In genomic region chr6:1404713-1405098, GRCh38 we compare ENCODE assay signal across 39 cellular contexts. TPM values are rescaled to one million over a fixed set of nuclear protein-coding genes. Genes with fewer than 3 reads are reported as not detected.
"Had no signal": no experiment of that assay in that cellular context is flagged by ENCODE, and none has a peak within 500 bp of the region (broad histone marks: within the 10 kb centered on the region; RNA-seq: fewer than 3 reads in every experiment).

No MANE protein-coding gene starts in this region.

- H3K4me1 ChIP-seq: adrenal gland, ascending aorta, body of pancreas, breast epithelium had no signal

- DNase-seq: activated effector memory CD4-positive, alpha-beta T cell treated with anti-CD3 and anti-CD28 coated beads, Interleukin-2, amount 50 U/mL, for 16 hours; activated effector memory CD4-positive, alpha-beta T cell treated with Interleukin-2 at 50 U/mL for 16 hours; activated gamma-delta T cell; activated gamma-delta T cell treated with Interleukin-2 at 50 U/mL for 16 hours; activated naive CD4-positive, alpha-beta T cell; activated naive CD4-positive, alpha-beta T cell treated with anti-CD3 and anti-CD28 coated beads for 36 hours; activated naive CD4-positive, alpha-beta T cell treated with anti-CD3 and anti-CD28 coated beads, Interleukin-2, amount 10 ng/mL, durations not matched to agents 7 days and 5 days; activated naive CD4-positive, alpha-beta T cell treated with anti-CD3 and anti-CD28 coated beads, Interleukin-2, amount 50 U/mL, for 16 hours; activated naive CD4-positive, alpha-beta T cell treated with Interleukin-2 at 50 U/mL for 16 hours; activated naive CD8-positive, alpha-beta T cell treated with anti-CD3 and anti-CD28 coated beads for 36 hours; activated naive CD8-positive, alpha-beta T cell treated with anti-CD3 and anti-CD28 coated beads, Interleukin-2, amount 10 ng/mL, durations not matched to agents 7 days and 5 days; activated naive CD8-positive, alpha-beta T cell treated with anti-CD3 and anti-CD28 coated beads, Interleukin-2, amount 50 U/mL, for 24 hours; activated T-cell treated with anti-CD3 and anti-CD28 coated beads, Interleukin-2, amount 50 U/mL, for 1 hour; activated T-cell treated with anti-CD3 and anti-CD28 coated beads, Interleukin-2, amount 50 U/mL, for 24 hours; activated T-cell treated with anti-CD3 and anti-CD28 coated beads, Interleukin-2, amount 50 U/mL, for 4 hours; activated T-cell treated with anti-CD3 and anti-CD28 coated beads, Interleukin-2, amount 50 U/mL, for 48 hours; activated T-cell treated with anti-CD3 and anti-CD28 coated beads, Interleukin-2, amount 50 U/mL, for 72 hours; adrenal gland; amniotic stem cell; amygdala; anterior cingulate cortex; aorta; body of pancreas; caudate nucleus; central memory CD4-positive, alpha-beta T cell; cerebellar nuclear complex had no signal

- H3K27ac Mint-ChIP-seq: activated naive CD4-positive, alpha-beta T cell treated with anti-CD3 and anti-CD28 coated beads for 36 hours; activated naive CD4-positive, alpha-beta T cell treated with anti-CD3 and anti-CD28 coated beads, Interleukin-2, amount 10 ng/mL, durations not matched to agents 7 days and 5 days; activated naive CD4-positive, alpha-beta T cell treated with anti-CD3 and anti-CD28 coated beads, Interleukin-2, amount 50 U/mL, for 24 hours; activated naive CD4-positive, alpha-beta T cell treated with anti-CD3 and anti-CD28 coated beads, Interleukin-2, amount 50 U/mL, for 72 hours; activated naive CD8-positive, alpha-beta T cell; activated naive CD8-positive, alpha-beta T cell treated with anti-CD3 and anti-CD28 coated beads for 36 hours; activated naive CD8-positive, alpha-beta T cell treated with anti-CD3 and anti-CD28 coated beads, Interleukin-2, amount 10 ng/mL, durations not matched to agents 7 days and 5 days; activated naive CD8-positive, alpha-beta T cell treated with anti-CD3 and anti-CD28 coated beads, Interleukin-2, amount 50 U/mL, for 24 hours; activated T-cell treated with anti-CD3 and anti-CD28 coated beads, Interleukin-2, amount 50 U/mL, for 24 hours; activated T-cell treated with anti-CD3 and anti-CD28 coated beads, Interleukin-2, amount 50 U/mL, for 72 hours; activated T-helper 1 cell treated with anti-CD3 and anti-CD28 coated beads, Interleukin-12 subunit alpha, Interleukin-12 subunit beta, Interleukin-2, Interleukin-4 antibody, amounts not matched to agents 30 ng/mL and 10 ng/mL and 1 ng/mL, durations not matched to agents 14 hours and 24 hours and 36 hours; activated T-helper 17 cell treated with anti-CD3 and anti-CD28 coated beads, Interleukin-2, amount 50 U/mL, for 72 hours; activated T-helper 2 cell treated with anti-CD3 and anti-CD28 coated beads, Interferon-gamma antibody, Interleukin-2, Interleukin-4, amounts not matched to agents 10 μg/mL and 5 μg/mL and 100 μg/mL, durations not matched to agents 14 hours and 24 hours and 36 hours; brain had no signal

- ATAC-seq: activated naive CD4-positive, alpha-beta T cell treated with anti-CD3 and anti-CD28 coated beads, Interleukin-2, amount 50 U/mL, for 72 hours; activated naive CD8-positive, alpha-beta T cell treated with anti-CD3 and anti-CD28 coated beads, Interleukin-2, amount 50 U/mL, for 24 hours; activated T-cell treated with anti-CD3 and anti-CD28 coated beads, Interleukin-2, amount 50 U/mL, for 4 hours; activated T-cell treated with anti-CD3 and anti-CD28 coated beads, Interleukin-2, amount 50 U/mL, for 72 hours; body of pancreas had no signal

- H3K9me3 Mint-ChIP-seq: activated naive CD4-positive, alpha-beta T cell treated with anti-CD3 and anti-CD28 coated beads for 36 hours; activated naive CD4-positive, alpha-beta T cell treated with anti-CD3 and anti-CD28 coated beads, Interleukin-2, amount 10 ng/mL, durations not matched to agents 7 days and 5 days; activated naive CD4-positive, alpha-beta T cell treated with anti-CD3 and anti-CD28 coated beads, Interleukin-2, amount 50 U/mL, for 24 hours; activated naive CD4-positive, alpha-beta T cell treated with anti-CD3 and anti-CD28 coated beads, Interleukin-2, amount 50 U/mL, for 72 hours; activated naive CD8-positive, alpha-beta T cell treated with anti-CD3 and anti-CD28 coated beads for 36 hours; activated naive CD8-positive, alpha-beta T cell treated with anti-CD3 and anti-CD28 coated beads, Interleukin-2, amount 10 ng/mL, durations not matched to agents 7 days and 5 days; activated naive CD8-positive, alpha-beta T cell treated with anti-CD3 and anti-CD28 coated beads, Interleukin-2, amount 50 U/mL, for 24 hours; activated T-cell treated with anti-CD3 and anti-CD28 coated beads, Interleukin-2, amount 50 U/mL, for 24 hours; activated T-cell treated with anti-CD3 and anti-CD28 coated beads, Interleukin-2, amount 50 U/mL, for 4 hours; activated T-cell treated with anti-CD3 and anti-CD28 coated beads, Interleukin-2, amount 50 U/mL, for 72 hours; activated T-helper 1 cell treated with anti-CD3 and anti-CD28 coated beads, Interleukin-12 subunit alpha, Interleukin-12 subunit beta, Interleukin-2, Interleukin-4 antibody, amounts not matched to agents 30 ng/mL and 10 ng/mL and 1 ng/mL, durations not matched to agents 14 hours and 24 hours and 36 hours; activated T-helper 17 cell treated with anti-CD3 and anti-CD28 coated beads, Interleukin-2, amount 50 U/mL, for 72 hours; activated T-helper 2 cell treated with anti-CD3 and anti-CD28 coated beads, Interferon-gamma antibody, Interleukin-2, Interleukin-4, amounts not matched to agents 10 μg/mL and 5 μg/mL and 100 μg/mL, durations not matched to agents 14 hours and 24 hours and 36 hours; brain; central memory CD8-positive, alpha-beta T cell had no signal

- H3K27me3 ChIP-seq: ascending aorta, body of pancreas, brain microvascular endothelial cell had no signal

- H3K36me3 Mint-ChIP-seq: activated naive CD4-positive, alpha-beta T cell treated with anti-CD3 and anti-CD28 coated beads, Interleukin-2, amount 10 ng/mL, durations not matched to agents 7 days and 5 days; activated naive CD4-positive, alpha-beta T cell treated with anti-CD3 and anti-CD28 coated beads, Interleukin-2, amount 50 U/mL, for 24 hours; activated naive CD4-positive, alpha-beta T cell treated with anti-CD3 and anti-CD28 coated beads, Interleukin-2, amount 50 U/mL, for 72 hours; activated naive CD8-positive, alpha-beta T cell treated with anti-CD3 and anti-CD28 coated beads for 36 hours; activated naive CD8-positive, alpha-beta T cell treated with anti-CD3 and anti-CD28 coated beads, Interleukin-2, amount 10 ng/mL, durations not matched to agents 7 days and 5 days; brain had no signal

- H3K4me3 Mint-ChIP-seq: activated naive CD4-positive, alpha-beta T cell treated with anti-CD3 and anti-CD28 coated beads for 36 hours; activated naive CD4-positive, alpha-beta T cell treated with anti-CD3 and anti-CD28 coated beads, Interleukin-2, amount 10 ng/mL, durations not matched to agents 7 days and 5 days; activated naive CD4-positive, alpha-beta T cell treated with anti-CD3 and anti-CD28 coated beads, Interleukin-2, amount 50 U/mL, for 24 hours; activated naive CD8-positive, alpha-beta T cell; activated naive CD8-positive, alpha-beta T cell treated with anti-CD3 and anti-CD28 coated beads for 36 hours; activated naive CD8-positive, alpha-beta T cell treated with anti-CD3 and anti-CD28 coated beads, Interleukin-2, amount 10 ng/mL, durations not matched to agents 7 days and 5 days; activated naive CD8-positive, alpha-beta T cell treated with anti-CD3 and anti-CD28 coated beads, Interleukin-2, amount 50 U/mL, for 24 hours; activated T-cell treated with anti-CD3 and anti-CD28 coated beads, Interleukin-2, amount 50 U/mL, for 24 hours; activated T-cell treated with anti-CD3 and anti-CD28 coated beads, Interleukin-2, amount 50 U/mL, for 4 hours; activated T-cell treated with anti-CD3 and anti-CD28 coated beads, Interleukin-2, amount 50 U/mL, for 72 hours; activated T-helper 1 cell treated with anti-CD3 and anti-CD28 coated beads, Interleukin-12 subunit alpha, Interleukin-12 subunit beta, Interleukin-2, Interleukin-4 antibody, amounts not matched to agents 30 ng/mL and 10 ng/mL and 1 ng/mL, durations not matched to agents 14 hours and 24 hours and 36 hours; activated T-helper 17 cell treated with anti-CD3 and anti-CD28 coated beads, Interleukin-2, amount 50 U/mL, for 72 hours; brain; central memory CD8-positive, alpha-beta T cell had no signal

- H3K4me1 Mint-ChIP-seq: activated naive CD4-positive, alpha-beta T cell treated with anti-CD3 and anti-CD28 coated beads, Interleukin-2, amount 10 ng/mL, durations not matched to agents 7 days and 5 days; activated naive CD4-positive, alpha-beta T cell treated with anti-CD3 and anti-CD28 coated beads, Interleukin-2, amount 50 U/mL, for 24 hours; activated naive CD8-positive, alpha-beta T cell treated with anti-CD3 and anti-CD28 coated beads, Interleukin-2, amount 10 ng/mL, durations not matched to agents 7 days and 5 days; activated naive CD8-positive, alpha-beta T cell treated with anti-CD3 and anti-CD28 coated beads, Interleukin-2, amount 50 U/mL, for 24 hours; activated T-helper 17 cell treated with anti-CD3 and anti-CD28 coated beads, Interleukin-2, amount 50 U/mL, for 72 hours; central memory CD8-positive, alpha-beta T cell had no signal

- H3K9me3 ChIP-seq: adrenal gland, ascending aorta, body of pancreas had no signal

- H3K36me3 ChIP-seq: adrenal gland, ascending aorta, brain microvascular endothelial cell, breast epithelium, cardiac muscle cell had no signal

- H3K27ac ChIP-seq: adrenal gland, ascending aorta, body of pancreas, brain microvascular endothelial cell, breast epithelium, cardiac muscle cell had no signal

- H3K4me3 ChIP-seq: adrenal gland, ascending aorta, body of pancreas, breast epithelium, cardiac muscle cell had no signal

RNA-seq across cellular contexts. Expression of gene FOXF2, which starts 15.3 kb away (rescaled TPM):
- total RNA-seq: activated naive CD4-positive, alpha-beta T cell treated with anti-CD3 and anti-CD28 coated beads for 36 hours; activated naive CD4-positive, alpha-beta T cell treated with anti-CD3 and anti-CD28 coated beads, Interleukin-2, amount 50 U/mL, for 72 hours; activated naive CD8-positive, alpha-beta T cell treated with anti-CD3 and anti-CD28 coated beads for 36 hours; activated naive CD8-positive, alpha-beta T cell treated with anti-CD3 and anti-CD28 coated beads, Interleukin-2, amount 10 ng/mL, durations not matched to agents 7 days and 5 days; activated T-cell treated with anti-CD3 and anti-CD28 coated beads, Interleukin-2, amount 50 U/mL, for 72 hours; activated T-helper 1 cell treated with anti-CD3 and anti-CD28 coated beads, Interleukin-12 subunit alpha, Interleukin-12 subunit beta, Interleukin-2, Interleukin-4 antibody, amounts not matched to agents 30 ng/mL and 10 ng/mL and 1 ng/mL, durations not matched to agents 14 hours and 24 hours and 36 hours; activated T-helper 17 cell treated with anti-CD3 and anti-CD28 coated beads, Interleukin-2, amount 50 U/mL, for 72 hours; activated T-helper 2 cell treated with anti-CD3 and anti-CD28 coated beads, Interferon-gamma antibody, Interleukin-2, Interleukin-4, amounts not matched to agents 10 μg/mL and 5 μg/mL and 100 μg/mL, durations not matched to agents 14 hours and 24 hours and 36 hours; bronchial epithelial cell had no signal
- polyA plus RNA-seq: aorta had no signal
